Comparison of ENCODE assay signal across 8 cellular contexts in the genomic region with DNA sequence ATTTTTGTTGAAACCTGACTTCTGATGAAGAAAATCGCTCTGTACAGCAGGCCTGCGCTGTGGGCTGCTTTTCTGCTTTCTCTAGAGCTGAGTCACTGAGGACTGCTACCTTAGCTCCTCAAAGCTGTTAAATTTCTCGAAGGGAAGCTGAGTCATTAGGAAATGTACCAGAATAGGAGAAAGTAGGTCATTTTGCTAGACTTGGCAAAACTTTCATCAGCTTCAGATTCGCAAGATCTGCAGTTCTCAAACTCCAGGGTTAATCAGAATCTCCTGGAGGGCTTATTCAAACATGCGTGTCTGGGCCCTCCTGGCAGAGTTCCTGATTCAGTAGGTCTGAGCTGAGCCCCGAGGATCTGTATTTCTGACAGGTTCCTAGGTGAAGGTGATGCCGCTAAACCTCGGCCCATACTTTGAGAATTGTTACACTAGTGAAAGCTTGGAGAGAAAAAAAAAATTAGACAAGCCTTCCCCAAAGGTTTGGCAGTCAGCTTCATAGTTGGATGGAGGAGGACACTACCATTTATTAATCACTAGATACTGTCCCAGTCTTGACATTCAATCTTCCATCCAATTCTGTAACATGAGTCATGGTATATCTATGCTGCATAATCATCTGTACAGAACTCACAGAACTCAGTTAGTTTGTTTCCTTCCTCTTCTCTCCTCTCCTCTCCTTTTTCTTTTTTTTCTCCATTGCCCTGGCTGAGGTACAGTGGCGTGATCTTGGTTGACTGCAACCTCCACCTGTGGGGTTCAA.
DNase-seq lines count a peak whose midpoint lies in the region; ATAC-seq and TF ChIP-seq lines count a peak whose summit lies in the region.

No MANE protein-coding gene starts in this region.

- no peak overlapping the region for H3K27ac Mint-ChIP-seq in CD4-positive, alpha-beta T cell
- no peak overlapping the region for H3K27ac Mint-ChIP-seq in CD8-positive, alpha-beta T cell

- H3K9me3 ChIP-seq in CD4-positive, alpha-beta T cell (ENCODE audit: control insufficient read depth, low read length) = no peaks in the 10 kb centered on the region
- H3K9me3 ChIP-seq in esophagus squamous epithelium (no peaks in the 10 kb centered on the region), prostate gland (no peaks in the 10 kb centered on the region)
- no peaks in the 10 kb centered on the region for H3K9me3 ChIP-seq in CD8-positive, alpha-beta T cell (ENCODE audit: low read length)

- no peaks in the 10 kb centered on the region for H3K36me3 ChIP-seq in esophagus squamous epithelium
- no peaks in the 10 kb centered on the region for H3K36me3 ChIP-seq in CD8-positive, alpha-beta T cell (ENCODE audit: insufficient read depth, low read length)
- H3K36me3 ChIP-seq in prostate gland = no peaks in the 10 kb centered on the region

- CTCF ChIA-PET in CD4-positive, alpha-beta T cell (lab: Charles Lee) = no interaction called here
- CTCF ChIA-PET in CD8-positive, alpha-beta T cell (lab: Charles Lee) = no interaction called here

- no peaks in the 10 kb centered on the region for H3K27me3 ChIP-seq in CD4-positive, alpha-beta T cell (ENCODE audit: control insufficient read depth, insufficient read depth, low read length)
- H3K27me3 ChIP-seq in esophagus squamous epithelium = no peaks in the 10 kb centered on the region
- H3K27me3 ChIP-seq in CD8-positive, alpha-beta T cell (ENCODE audit: insufficient read depth, low read length) = no peaks in the 10 kb centered on the region
- H3K27me3 ChIP-seq in prostate gland (replicated peaks; ENCODE audit: insufficient read depth) = no peaks in the 10 kb centered on the region

- H3K27me3 Mint-ChIP-seq in CD4-positive, alpha-beta T cell = no peaks in the 10 kb centered on the region
- H3K27me3 Mint-ChIP-seq in CD8-positive, alpha-beta T cell (ENCODE audit: low read depth) = no peaks in the 10 kb centered on the region

- no peak for DNase-seq in CD4-positive, alpha-beta T cell
- DNase-seq in RPMI7951 (ENCODE audit: low read depth) = peak; percentile 49
- DNase-seq in esophagus squamous epithelium (lab: John Stamatoyannopoulos, UW) = no peak
- peak; percentile 85 for DNase-seq in posterior vena cava (ENCODE audit: low spot score)
- DNase-seq in CD8-positive, alpha-beta T cell = no peak
- DNase-seq in prostate gland (ENCODE audit: low spot score) = no peak

- peaks cover 9 to 27% (median 11%) of the 10 kb centered on the region in 3 donors for H3K4me1 ChIP-seq in esophagus squamous epithelium
- no peaks in the 10 kb centered on the region for H3K4me1 ChIP-seq in CD8-positive, alpha-beta T cell (ENCODE audit: insufficient read depth, low read length)
- H3K4me1 ChIP-seq in prostate gland (replicated peaks) = no peaks in the 10 kb centered on the region

- POLR2A ChIA-PET in CD4-positive, alpha-beta T cell (lab: Charles Lee) = no interaction called here
- POLR2A ChIA-PET in CD8-positive, alpha-beta T cell (lab: Charles Lee) = no interaction called here

- ATAC-seq in CD4-positive, alpha-beta T cell (ENCODE audit: poor library complexity) = peak; percentile 26
- ATAC-seq in CD8-positive, alpha-beta T cell = no peak
- ATAC-seq in GM21526 (IDR thresholded peaks at IDR 0.05; ENCODE audit: low FRiP score, unreplicated experiment) = no peak
- no peak for ATAC-seq in GM21381 (IDR thresholded peaks at IDR 0.05; ENCODE audit: unreplicated experiment)

- WGBS in esophagus squamous epithelium, 2 donors = 25 to 28% methylated on average over 6 to 8 of the region's 9 CpGs
- 61% methylated on average over 9 of the region's 9 CpGs for WGBS in prostate gland

- H3K36me3 Mint-ChIP-seq in CD4-positive, alpha-beta T cell (ENCODE audit: low read depth) = no peaks in the 10 kb centered on the region
- no peaks in the 10 kb centered on the region for H3K36me3 Mint-ChIP-seq in CD8-positive, alpha-beta T cell

- peaks cover 9% of the 10 kb centered on the region for H3K4me1 Mint-ChIP-seq in CD4-positive, alpha-beta T cell (ENCODE audit: low read depth)
- H3K4me1 Mint-ChIP-seq in CD8-positive, alpha-beta T cell (ENCODE audit: low read depth) = peaks cover 2% of the 10 kb centered on the region

- H3K4me3 Mint-ChIP-seq in CD4-positive, alpha-beta T cell = no peak overlapping the region
- H3K4me3 Mint-ChIP-seq in CD8-positive, alpha-beta T cell = no peak overlapping the region

- no peaks in the 10 kb centered on the region for H3K9me3 Mint-ChIP-seq in CD4-positive, alpha-beta T cell
- peaks cover under 1% of the 10 kb centered on the region for H3K9me3 Mint-ChIP-seq in CD8-positive, alpha-beta T cell

- TF ChIP-seq POLR2A in esophagus squamous epithelium (IDR thresholded peaks at IDR 0.05) = no peak
- TF ChIP-seq POLR2A in prostate gland (IDR thresholded peaks at IDR 0.05) = no peak

- TF ChIP-seq CTCF in CD4-positive, alpha-beta T cell (IDR thresholded peaks at IDR 0.05) = no peak
- TF ChIP-seq CTCF in esophagus squamous epithelium (IDR thresholded peaks at IDR 0.05) (no peak), prostate gland (IDR thresholded peaks at IDR 0.05) (no peak)
- no peak for TF ChIP-seq CTCF in CD8-positive, alpha-beta T cell (IDR thresholded peaks at IDR 0.05)

- peak overlapping the region in 2 of 4 donors; percentile 15 to 18 for H3K4me3 ChIP-seq in esophagus squamous epithelium
- no peak overlapping the region for H3K4me3 ChIP-seq in CD8-positive, alpha-beta T cell (ENCODE audit: low read depth, low read length)
- H3K4me3 ChIP-seq in prostate gland = no peak overlapping the region

- no peak overlapping the region for H3K27ac ChIP-seq in CD4-positive, alpha-beta T cell (ENCODE audit: low read depth, low read length)
- H3K27ac ChIP-seq in esophagus squamous epithelium (peak overlapping the region; percentile 33 to 76 (median 52)), prostate gland (no peak overlapping the region)
- no peak overlapping the region for H3K27ac ChIP-seq in CD8-positive, alpha-beta T cell (ENCODE audit: low read depth, low read length)

- intact Hi-C loops in CD4-positive, alpha-beta T cell (cut with DNase I, micrococcal nuclease) = no loop called here
- intact Hi-C loops in esophagus squamous epithelium (cut with DNase I) (no loop called here), posterior vena cava (cut with DNase I) (no loop called here), prostate gland (cut with DNase I) (no loop called here)
- intact Hi-C loops in CD8-positive, alpha-beta T cell (cut with DNase I, micrococcal nuclease) = no loop called here

Comparison
In these comparisons a context has a peak if more than half of its experiments do, and no peak if none do; other contexts are left out.
1. DNase-seq: peak in RPMI7951 (single experiment) and posterior vena cava (single experiment); none in CD4-positive, alpha-beta T cell (0 of 10), esophagus squamous epithelium (single experiment), CD8-positive, alpha-beta T cell (0 of 7) and prostate gland (single experiment).
2. H3K27ac ChIP-seq: peak in esophagus squamous epithelium (4 of 4); none in CD4-positive, alpha-beta T cell (single experiment), CD8-positive, alpha-beta T cell (single experiment) and prostate gland (0 of 2).